In the genomic region with DNA sequence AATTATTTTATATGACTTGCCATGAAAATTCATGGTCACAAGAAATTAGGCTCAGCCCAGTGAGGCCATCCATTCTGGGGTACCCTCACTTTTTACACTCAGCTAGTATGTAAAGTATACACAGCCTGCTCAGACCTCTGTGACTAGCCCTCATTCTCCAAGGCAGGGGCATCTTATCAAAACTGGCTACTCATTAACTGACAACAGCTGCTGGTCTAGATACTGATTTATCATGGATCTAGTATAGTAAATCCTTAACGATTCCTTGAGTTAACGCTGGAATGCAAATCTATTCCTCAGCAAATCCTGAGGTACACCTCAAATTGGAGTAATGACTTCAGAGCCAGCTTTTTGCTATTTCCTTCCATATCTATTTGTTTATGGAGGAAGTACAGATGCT, we compare ENCODE assay signal across 18 cellular contexts.
"Had no signal": no experiment of that assay in that cellular context is flagged by ENCODE, and none has a peak within 500 bp of the region (broad histone marks: within the 10 kb centered on the region; RNA-seq: fewer than 3 reads in every experiment).

No MANE protein-coding gene starts in this region.

- H3K4me1 Mint-ChIP-seq: activated CD4-positive, alpha-beta T cell treated with anti-CD3 and anti-CD28 coated beads, Interleukin-2, amount 10 ng/mL, durations not matched to agents 7 days and 5 days; activated naive CD4-positive, alpha-beta T cell treated with anti-CD3 and anti-CD28 coated beads, Interleukin-2, amount 10 ng/mL, durations not matched to agents 7 days and 5 days; activated T-helper 17 cell treated with anti-CD3 and anti-CD28 coated beads, Interleukin-2, amount 50 U/mL, for 72 hours; naive B cell; stimulated activated memory B cell treated with anti-CD40 and anti-IgM and Interleukin-4, amounts not matched to agents 10 μg/mL and 1 μg/mL and 100 μg/mL, for 72 hours had no signal

- H3K9me3 Mint-ChIP-seq: activated CD4-positive, alpha-beta T cell treated with anti-CD3 and anti-CD28 coated beads, Interleukin-2, amount 10 ng/mL, durations not matched to agents 7 days and 5 days; activated naive CD4-positive, alpha-beta T cell treated with anti-CD3 and anti-CD28 coated beads, Interleukin-2, amount 10 ng/mL, durations not matched to agents 7 days and 5 days had no signal

- FAIRE-seq: pancreas, urothelium cell line had no signal

- H3K4me3 Mint-ChIP-seq: activated CD4-positive, alpha-beta T cell treated with anti-CD3 and anti-CD28 coated beads, Interleukin-2, amount 10 ng/mL, durations not matched to agents 7 days and 5 days; activated naive CD4-positive, alpha-beta T cell treated with anti-CD3 and anti-CD28 coated beads, Interleukin-2, amount 10 ng/mL, durations not matched to agents 7 days and 5 days; activated T-helper 17 cell treated with anti-CD3 and anti-CD28 coated beads, Interleukin-2, amount 50 U/mL, for 72 hours; naive B cell; stimulated activated memory B cell treated with anti-CD40 and anti-IgM and Interleukin-4, amounts not matched to agents 10 μg/mL and 1 μg/mL and 100 μg/mL, for 72 hours had no signal

- H3K36me3 ChIP-seq: ascending aorta, breast epithelium, pancreas had no signal

- H3K9me3 ChIP-seq: ascending aorta, breast epithelium, pancreas had no signal

- DNase-seq: activated CD4-positive, alpha-beta T cell treated with anti-CD3 and anti-CD28 coated beads, Interleukin-2, amount 10 ng/mL, durations not matched to agents 7 days and 5 days; activated CD4-positive, CD25-positive, alpha-beta regulatory T cell; activated naive CD4-positive, alpha-beta T cell treated with anti-CD3 and anti-CD28 coated beads, Interleukin-2, amount 10 ng/mL, durations not matched to agents 7 days and 5 days; activated T-cell treated with anti-CD3 and anti-CD28 coated beads for 4 hours; cerebellar nuclear complex; effector CD8-positive, alpha-beta T cell; foreskin melanocyte; left cardiac atrium; midbrain; naive B cell; pancreas; stimulated activated CD4-positive, alpha-beta T cell treated with anti-CD3 and anti-CD28 coated beads, Interleukin-2, amount 100 ng/mL, for 48 hours had no signal

- H3K4me3 ChIP-seq: ascending aorta, breast epithelium, lung, pancreas had no signal

- H3K27me3 Mint-ChIP-seq: activated CD4-positive, alpha-beta T cell treated with anti-CD3 and anti-CD28 coated beads, Interleukin-2, amount 10 ng/mL, durations not matched to agents 7 days and 5 days; activated naive CD4-positive, alpha-beta T cell treated with anti-CD3 and anti-CD28 coated beads, Interleukin-2, amount 10 ng/mL, durations not matched to agents 7 days and 5 days; naive B cell; stimulated activated memory B cell treated with anti-CD40 and anti-IgM and Interleukin-4, amounts not matched to agents 10 μg/mL and 1 μg/mL and 100 μg/mL, for 72 hours had no signal

- H3K27me3 ChIP-seq: ascending aorta, breast epithelium, pancreas had no signal

- H3K27ac ChIP-seq: ascending aorta, breast epithelium, pancreas had no signal

- H3K36me3 Mint-ChIP-seq: activated naive CD4-positive, alpha-beta T cell treated with anti-CD3 and anti-CD28 coated beads, Interleukin-2, amount 10 ng/mL, durations not matched to agents 7 days and 5 days; naive B cell; stimulated activated memory B cell treated with anti-CD40 and anti-IgM and Interleukin-4, amounts not matched to agents 10 μg/mL and 1 μg/mL and 100 μg/mL, for 72 hours had no signal

- H3K27ac Mint-ChIP-seq: activated CD4-positive, alpha-beta T cell treated with anti-CD3 and anti-CD28 coated beads, Interleukin-2, amount 10 ng/mL, durations not matched to agents 7 days and 5 days; activated naive CD4-positive, alpha-beta T cell treated with anti-CD3 and anti-CD28 coated beads, Interleukin-2, amount 10 ng/mL, durations not matched to agents 7 days and 5 days; activated T-helper 17 cell treated with anti-CD3 and anti-CD28 coated beads, Interleukin-2, amount 50 U/mL, for 72 hours; naive B cell; stimulated activated memory B cell treated with anti-CD40 and anti-IgM and Interleukin-4, amounts not matched to agents 10 μg/mL and 1 μg/mL and 100 μg/mL, for 72 hours had no signal

- H3K4me1 ChIP-seq: ascending aorta, breast epithelium, pancreas had no signal
